ENCODE assay signal across 11 cellular contexts in genomic region chr14:68704736-68705720, GRCh38.
DNase-seq lines count a peak whose midpoint lies in the region; FAIRE-seq and TF ChIP-seq lines count a peak whose summit lies in the region.
"Had no signal": no experiment of that assay in that cellular context is flagged by ENCODE, and none has a peak within 500 bp of the region (broad histone marks: within the 10 kb centered on the region; RNA-seq: fewer than 3 reads in every experiment).

No MANE protein-coding gene starts in this region.

- TF ChIP-seq CTCF in coronary artery (IDR thresholded peaks at IDR 0.05), result no peak
- TF ChIP-seq CTCF in tibial nerve (IDR thresholded peaks at IDR 0.05), result no peak
- no peak for TF ChIP-seq CTCF in kidney (IDR thresholded peaks at IDR 0.05; ENCODE audit: borderline replicate concordance, extremely low read depth, insufficient read depth)

- TF ChIP-seq POLR2A in tibial nerve (IDR thresholded peaks at IDR 0.05), result no peak

- no peak overlapping the region for H3K4me3 ChIP-seq in coronary artery
- no peak overlapping the region for H3K4me3 ChIP-seq in tibial nerve
- no peak overlapping the region for H3K4me3 ChIP-seq in kidney (ENCODE audit: low read length in 2 of 2)
- H3K4me3 ChIP-seq: body of pancreas had no signal

- no peaks in the 10 kb centered on the region for H3K9me3 ChIP-seq in tibial nerve
- H3K9me3 ChIP-seq in kidney (ENCODE audit: control insufficient read depth in 1 of 2, low read length in 2 of 2), result no peaks in the 10 kb centered on the region
- H3K9me3 ChIP-seq: body of pancreas had no signal

- H3K27me3 ChIP-seq in tibial nerve, result no peaks in the 10 kb centered on the region
- H3K27me3 ChIP-seq: body of pancreas had no signal

- H3K9ac ChIP-seq in kidney (ENCODE audit: low read length in 2 of 2), result no peak overlapping the region

- H3K27ac ChIP-seq in coronary artery, result no peak overlapping the region
- H3K27ac ChIP-seq in tibial nerve, result peak overlapping the region in 1 of 4 donors; percentile 36
- peak overlapping the region in 1 of 2 donors; percentile 79 for H3K27ac ChIP-seq in kidney (ENCODE audit: low read depth in 2 of 2, low read length in 2 of 2)
- H3K27ac ChIP-seq: body of pancreas had no signal

- H3K36me3 ChIP-seq in tibial nerve (no peaks in the 10 kb centered on the region), kidney (ENCODE audit: control insufficient read depth in 1 of 2, insufficient read depth in 2 of 2, low read length in 2 of 2) (no peaks in the 10 kb centered on the region)

- WGBS in tibial nerve, 2 donors, result 81 to 91% methylated on average over 15 to 16 of the region's 16 CpGs

- DNase-seq in A172 (ENCODE audit: low spot score), result peak; percentile 46
- DNase-seq in HPDE6-E6E7 (ENCODE audit: extremely low spot score), result peak; percentile 71
- peak; percentile 75 for DNase-seq in coronary artery (ENCODE audit: low spot score)
- DNase-seq in mucosa of gallbladder (ENCODE audit: low spot score), result peak; percentile 57
- DNase-seq in tibial nerve (ENCODE audit: low spot score in 2 of 2), result no peak
- no peak for DNase-seq in kidney
- no peak for DNase-seq in iPS-NIHi7 (ENCODE audit: extremely low spot score)
- DNase-seq in effector CD4-positive, alpha-beta T cell, result no peak

- intact Hi-C loops in kidney (cut with DNase I), result no loop called here

- peaks cover 0 to 24% (median 3%) of the 10 kb centered on the region in 4 donors for H3K4me1 ChIP-seq in tibial nerve
- H3K4me1 ChIP-seq in kidney (ENCODE audit: control insufficient read depth in 1 of 2, insufficient read depth in 1 of 2, low read depth in 1 of 2, low read length in 2 of 2), result peaks cover 15 to 20% of the 10 kb centered on the region in 2 donors

- TF ChIP-seq EP300 in tibial nerve (IDR thresholded peaks at IDR 0.05), result no peak

- no peak for FAIRE-seq in kidney (lab: Jason Lieb, UNC)
- FAIRE-seq: frontal cortex, small intestine had no signal

Comparison
In these comparisons a context has a peak if more than half of its experiments do, and no peak if none do; other contexts are left out.
1. DNase-seq: peak in A172 (single experiment), HPDE6-E6E7 (single experiment), coronary artery (single experiment) and mucosa of gallbladder (single experiment); none in tibial nerve (0 of 2), kidney (single experiment), iPS-NIHi7 (single experiment) and effector CD4-positive, alpha-beta T cell (single experiment).